17 cellular contexts compared by ENCODE assay signal in genomic region chr5:80762573-80762972, GRCh38.
"Had no signal": no experiment of that assay in that cellular context is flagged by ENCODE, and none has a peak within 500 bp of the region (broad histone marks: within the 10 kb centered on the region; RNA-seq: fewer than 3 reads in every experiment).

No MANE protein-coding gene starts in this region.

- H3K36me3 ChIP-seq: right atrium auricular region had no signal

- H3K4me1 ChIP-seq: heart left ventricle, right atrium auricular region, stomach had no signal

- H3K27ac ChIP-seq: coronary artery, heart left ventricle, neutrophil, right atrium auricular region, sigmoid colon, skin epidermis, stomach had no signal

- ATAC-seq: heart left ventricle; left lobe of liver; naive thymus-derived CD8-positive, alpha-beta T cell had no signal

- H3K27me3 ChIP-seq: heart left ventricle, neutrophil, right atrium auricular region, sigmoid colon, stomach had no signal

- H3K4me3 ChIP-seq: coronary artery, heart left ventricle, right atrium auricular region, sigmoid colon, skin epidermis, stomach had no signal

- DNase-seq: effector CD4-positive, alpha-beta T cell; endodermal cell; foreskin melanocyte; heart left ventricle; hippocampal formation; naive thymus-derived CD8-positive, alpha-beta T cell; posterior cingulate gyrus; sigmoid colon; stimulated activated CD4-positive, alpha-beta T cell treated with anti-CD3 and anti-CD28 coated beads, Interleukin-12 subunit alpha, Interleukin-12 subunit beta, amount 100 ng/mL, for 4 hours; stimulated activated naive CD4-positive, alpha-beta T cell; stomach had no signal

- H3K9me3 ChIP-seq: heart left ventricle, neutrophil, right atrium auricular region, sigmoid colon, stomach had no signal

- FAIRE-seq: urothelium cell line had no signal
